27 cellular contexts compared by ENCODE assay signal in the genomic region with DNA sequence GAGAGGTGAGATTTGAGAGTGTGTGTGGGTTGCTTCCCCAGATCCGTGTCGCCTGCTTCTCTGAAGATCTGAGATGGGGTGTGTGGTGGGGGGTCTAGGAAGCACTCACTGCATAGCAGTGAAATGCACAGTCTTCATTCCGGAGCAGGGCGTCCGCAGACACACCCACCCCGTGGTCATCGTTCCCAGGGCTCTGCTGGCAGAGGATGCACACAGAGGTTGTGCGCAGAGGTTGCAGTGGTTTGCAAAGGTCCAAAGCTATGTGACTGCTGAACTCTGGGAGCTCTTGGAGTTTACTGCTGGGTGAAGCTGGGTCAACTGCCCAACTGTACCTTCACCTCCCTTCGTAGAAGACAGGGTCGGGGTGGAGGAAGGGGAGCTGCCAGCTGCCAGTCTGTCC.
"Had no signal": no experiment of that assay in that cellular context is flagged by ENCODE, and none has a peak within 500 bp of the region (broad histone marks: within the 10 kb centered on the region; RNA-seq: fewer than 3 reads in every experiment).

No MANE protein-coding gene starts in this region.

- H3K36me3 ChIP-seq: ascending aorta had no signal

- DNase-seq: activated CD4-positive, alpha-beta T cell treated with anti-CD3 and anti-CD28 coated beads for 48 hours; activated CD4-positive, alpha-beta T cell treated with anti-CD3 and anti-CD28 coated beads, Interleukin-2, amount 50 U/mL, for 4 hours; activated CD4-positive, CD25-positive, alpha-beta regulatory T cell treated with anti-CD3 and anti-CD28 coated beads, Interleukin-2, amount 50 U/mL, for 72 hours; activated CD8-positive, alpha-beta memory T cell treated with anti-CD3 and anti-CD28 coated beads, Interleukin-2, amount 50 U/mL, for 48 hours; activated CD8-positive, alpha-beta T cell treated with anti-CD3 and anti-CD28 coated beads, Interleukin-2, amount 10 ng/mL, durations not matched to agents 7 days and 5 days; activated effector memory CD4-positive, alpha-beta T cell treated with Interleukin-2 at 50 U/mL for 16 hours; activated naive CD4-positive, alpha-beta T cell; activated T-cell treated with anti-CD3 and anti-CD28 coated beads, Interleukin-2, amount 50 U/mL, for 1 hour; amniotic stem cell; body of pancreas; central memory CD4-positive, alpha-beta T cell; Karpas-422; MM.1S; NCI-H1105; NCI-H1436; NCI-H1694 treated with DMSO at 0.1 percent for 48 hours; NCI-H2029 treated with DMSO at 0.1 percent for 48 hours; NCI-H345; NCI-H510A; NCI-H69; PC-9; SIG-M5; T-helper 17 cell; T-helper 9 cell had no signal

- H3K9me3 ChIP-seq: ascending aorta, body of pancreas had no signal

- H3K27me3 ChIP-seq: ascending aorta, body of pancreas had no signal

- H3K4me3 ChIP-seq: ascending aorta, body of pancreas, PC-9 had no signal

- H2AFZ ChIP-seq: PC-9 had no signal

- H3K4me3 Mint-ChIP-seq: activated CD8-positive, alpha-beta T cell treated with anti-CD3 and anti-CD28 coated beads, Interleukin-2, amount 10 ng/mL, durations not matched to agents 7 days and 5 days; activated naive CD4-positive, alpha-beta T cell treated with anti-CD3 and anti-CD28 coated beads, Interleukin-2, amount 50 U/mL, for 24 hours; T-helper 17 cell; WTC11 had no signal

- H3K9me3 Mint-ChIP-seq: activated naive CD4-positive, alpha-beta T cell treated with anti-CD3 and anti-CD28 coated beads, Interleukin-2, amount 50 U/mL, for 24 hours; WTC11 had no signal

- H3K27ac Mint-ChIP-seq: activated CD8-positive, alpha-beta T cell treated with anti-CD3 and anti-CD28 coated beads, Interleukin-2, amount 10 ng/mL, durations not matched to agents 7 days and 5 days; activated naive CD4-positive, alpha-beta T cell treated with anti-CD3 and anti-CD28 coated beads, Interleukin-2, amount 50 U/mL, for 24 hours; T-helper 17 cell; WTC11 had no signal

- ATAC-seq: activated CD8-positive, alpha-beta T cell treated with anti-CD3 and anti-CD28 coated beads, Interleukin-2, amount 10 ng/mL, durations not matched to agents 7 days and 5 days; body of pancreas; T-helper 17 cell; WTC11 had no signal

- H3K4me1 ChIP-seq: ascending aorta, body of pancreas had no signal

- H3K27ac ChIP-seq: ascending aorta, body of pancreas, PC-9 had no signal

- H3K27me3 Mint-ChIP-seq: activated naive CD4-positive, alpha-beta T cell treated with anti-CD3 and anti-CD28 coated beads, Interleukin-2, amount 50 U/mL, for 24 hours; T-helper 17 cell had no signal

- H3K4me1 Mint-ChIP-seq: WTC11 had no signal

- H3K4me2 ChIP-seq: PC-9 had no signal
